ENCODE assay signal across 9 cellular contexts in genomic region chr2:171523339-171523931, GRCh38. TPM values are rescaled to one million over a fixed set of nuclear protein-coding genes. Genes with fewer than 3 reads are reported as not detected.
A peak's percentile ranks its signal among the peaks of the same experiment; 100 is the strongest.
DNase-seq lines count a peak whose midpoint lies in the region; ATAC-seq, FAIRE-seq and TF ChIP-seq lines count a peak whose summit lies in the region.
"Had no signal": no experiment of that assay in that cellular context is flagged by ENCODE, and none has a peak within 500 bp of the region (broad histone marks: within the 10 kb centered on the region; RNA-seq: fewer than 3 reads in every experiment).

No MANE protein-coding gene starts in this region.

- no peaks in the 10 kb centered on the region for H3K9me3 ChIP-seq in HUES48 (ENCODE audit: control insufficient read depth, insufficient read depth, low read length)

- peak overlapping the region; percentile 59 for H3K9ac ChIP-seq in HUES48 (ENCODE audit: low read depth, low read length)

- H3K27ac ChIP-seq in HUES48 (ENCODE audit: low read depth, low read length): peak overlapping the region; percentile 69
- H3K27ac ChIP-seq in dorsolateral prefrontal cortex: peak overlapping the region; percentile 3 to 97 (median 91)

- H3K4me1 ChIP-seq in HUES48 (ENCODE audit: control insufficient read depth, insufficient read depth, low read length): peaks cover 19% of the 10 kb centered on the region

- H3K27ac Mint-ChIP-seq in CD14-positive monocyte (peak overlapping the region; percentile 61 to 89 (median 85)), T-cell (no peak overlapping the region)

- H3K27me3 ChIP-seq in HUES48 (ENCODE audit: control insufficient read depth, insufficient read depth, low read length) (peaks cover 14% of the 10 kb centered on the region), dorsolateral prefrontal cortex (peaks cover 0 to 18% (median 0%) of the 10 kb centered on the region in 45 donors)

- peaks cover 4 to 6% of the 10 kb centered on the region in 2 donors for H3K36me3 Mint-ChIP-seq in CD14-positive monocyte
- no peaks in the 10 kb centered on the region for H3K36me3 Mint-ChIP-seq in T-cell

- ATAC-seq in T-cell (replicated peaks in 1 of 4): peak in 2 of 4 experiments; percentile 24 to 30

- H3K4me3 Mint-ChIP-seq in CD14-positive monocyte (peak overlapping the region; percentile 96 to 97), T-cell (peak overlapping the region; percentile 70 to 79 (median 76))

- TF ChIP-seq CTCF in CD14-positive monocyte (IDR thresholded peaks at IDR 0.05): no peak
- peak in 12 of 56 donors; percentile 4 to 39 (median 18) for TF ChIP-seq CTCF in dorsolateral prefrontal cortex (IDR thresholded peaks at IDR 0.05 in 54 of 56, conservative IDR thresholded peaks at IDR 0.05 in 2 of 56; ENCODE audit: low read depth in 1 of 56, partially characterized antibody in 56 of 56)

- H3K4me1 Mint-ChIP-seq in CD14-positive monocyte (peaks cover 21% of the 10 kb centered on the region), T-cell (peaks cover 9 to 22% (median 16%) of the 10 kb centered on the region in 3 donors)

- CTCF ChIA-PET in T-cell (lab: Charles Lee): no interaction called here

- peak; percentile 77 for FAIRE-seq in GM19239 (lab: Jason Lieb, UNC)
- FAIRE-seq: TTC549 had no signal

- POLR2A ChIA-PET in T-cell (lab: Charles Lee): no interaction called here

- peak; percentile 59 for DNase-seq in CD14-positive monocyte (ENCODE audit: low spot score)
- DNase-seq in GM19239 (ENCODE audit: insufficient read length, low spot score): peak; percentile 23
- DNase-seq in T-cell: peak in 1 of 34 experiments; percentile 5
- DNase-seq in dorsolateral prefrontal cortex: peak; percentile 14 to 82 (median 74)
- peak; percentile 89 for DNase-seq in left kidney (ENCODE audit: low read depth, low spot score)
- peak; percentile 44 for DNase-seq in stimulated activated CD4-positive, alpha-beta T cell treated with anti-CD3 and anti-CD28 coated beads, Interleukin-15, amount 100 ng/mL, for 24 hours
- no peak for DNase-seq in retina

- H3K4me3 ChIP-seq in HUES48 (ENCODE audit: low read depth, low read length): peak overlapping the region; percentile 90
- H3K4me3 ChIP-seq in dorsolateral prefrontal cortex: peak overlapping the region; percentile 57 to 92 (median 77)

- intact Hi-C loops in CD14-positive monocyte (cut with micrococcal nuclease): no loop called here
- intact Hi-C loops in dorsolateral prefrontal cortex (cut with DNase I): loop anchor here (1.0 to 10.0 kb wide), 4 partner anchors 89 to 595 kb away; partner anchors contain the start of genes DCAF17 (in 2 of the 2), DYNC1I2 (in 1 of the 2) and GORASP2 (in 1 of the 2)

- H3K36me3 ChIP-seq in HUES48 (ENCODE audit: control insufficient read depth, insufficient read depth, low read length): no peaks in the 10 kb centered on the region

- H3K9me3 Mint-ChIP-seq in CD14-positive monocyte (no peaks in the 10 kb centered on the region), T-cell (no peaks in the 10 kb centered on the region)

- H3K27me3 Mint-ChIP-seq in CD14-positive monocyte (ENCODE audit: low read depth in 3 of 3) (peaks cover 0 to 2% (median 0%) of the 10 kb centered on the region in 3 donors), T-cell (peaks cover 37 to 56% of the 10 kb centered on the region in 2 donors)

RNA-seq across cellular contexts. Expression of gene CYBRD1, which starts 1.2 kb away (rescaled TPM):
- 10 to 100 TPM; 47.3 to 61.0 TPM for polyA plus RNA-seq in CD14-positive monocyte
- 1 to 10 TPM in 3 of 5 donors, under 1 TPM in 2; 0.23 to 1.8 (median 1.0) TPM for total RNA-seq in T-cell
- total RNA-seq in dorsolateral prefrontal cortex: 100 to 1,000 TPM in 1 of 120 experiments, 10 to 100 TPM in 119; 14.0 to 100 (median 38.9) TPM

Comparison
In these comparisons a context has a peak if more than half of its experiments do, and no peak if none do; other contexts are left out.
1. H3K27ac Mint-ChIP-seq: peak in CD14-positive monocyte (7 of 7); none in T-cell (0 of 2).
2. RNA of gene CYBRD1, which starts 1.2 kb away (total RNA-seq): 14.0 to 100 TPM in dorsolateral prefrontal cortex; 0.23 to 1.8 TPM in T-cell; every median in the first group is over 4 times any median in the second.
3. intact Hi-C loops: an anchor here in dorsolateral prefrontal cortex (1.0 to 10.0 kb wide); none called in CD14-positive monocyte.